ENCODE assay signal across 19 cellular contexts in genomic region chr12:24083787-24084186, GRCh38.
A peak's percentile ranks its signal among the peaks of the same experiment; 100 is the strongest.
DNase-seq lines count a peak whose midpoint lies in the region; TF ChIP-seq lines count a peak whose summit lies in the region.
"Had no signal": no experiment of that assay in that cellular context is flagged by ENCODE, and none has a peak within 500 bp of the region (broad histone marks: within the 10 kb centered on the region; RNA-seq: fewer than 3 reads in every experiment).

No MANE protein-coding gene starts in this region.

- DNase-seq in KBM-7 (peak; percentile 9), neural crest cell (ENCODE audit: low read depth, low spot score) (no peak), NCI-H2107 (lab: John Stamatoyannopoulos, UW) (no peak), smooth muscle cell (lab: John Stamatoyannopoulos, UW; ENCODE audit: unreplicated experiment) (no peak)
- no peak for DNase-seq in effector CD4-positive, alpha-beta T cell
- DNase-seq: CD4-positive, alpha-beta T cell; GOT3; HFFc6; MG63; NCI-H1092 treated with DMSO at 0.1 percent for 48 hours; NCI-H1436; NCI-H187 treated with DMSO at 0.1 percent for 48 hours; NCI-H2227 treated with DMSO at 0.1 percent for 48 hours; NCI-H526 treated with DMSO at 0.1 percent for 48 hours; SK-N-SH had no signal

- in situ Hi-C loops in KBM-7 (cut with MboI; ENCODE audit: low pct_unique_long_range_greater_than_20kb, low sequenced_read_pairs) = no loop called here

- H3K36me3 ChIP-seq in OCI-LY3 (replicated peaks; ENCODE audit: low read depth, low read length) (peaks cover 11% of the 10 kb centered on the region), smooth muscle cell (ENCODE audit: low read depth) (no peaks in the 10 kb centered on the region)
- H3K36me3 ChIP-seq: BLaER1, HAP-1, MG63 had no signal

- H3K27me3 ChIP-seq in OCI-LY3 (ENCODE audit: low read depth, low read length) (no peaks in the 10 kb centered on the region), smooth muscle cell (ENCODE audit: low read depth) (no peaks in the 10 kb centered on the region)
- H3K27me3 ChIP-seq: BLaER1, MG63 had no signal

- H3K9me3 ChIP-seq in OCI-LY3 (ENCODE audit: insufficient read depth, low read length) = no peaks in the 10 kb centered on the region
- no peaks in the 10 kb centered on the region for H3K9me3 ChIP-seq in smooth muscle cell (replicated peaks; ENCODE audit: low read depth)
- H3K9me3 ChIP-seq: BLaER1, HAP-1, MG63, SK-N-SH had no signal

- no peaks in the 10 kb centered on the region for H3K36me3 Mint-ChIP-seq in brain
- peaks cover 5% of the 10 kb centered on the region for H3K36me3 Mint-ChIP-seq in neural crest cell (ENCODE audit: low read depth)

- no peak overlapping the region for H2AFZ ChIP-seq in OCI-LY3 (ENCODE audit: low read depth, low read length)
- no peak overlapping the region for H2AFZ ChIP-seq in smooth muscle cell (ENCODE audit: low read depth)

- 21% methylated on average over 3 of the region's 3 CpGs for WGBS in smooth muscle cell (ENCODE audit: low lambda C conversion rate)

- H3K4me2 ChIP-seq in OCI-LY3 (ENCODE audit: low read length) (0 out of 2 replicates have a peak overlapping the region, but pooled peaks have one; percentile 7), smooth muscle cell (no peak overlapping the region)
- H3K4me2 ChIP-seq: BLaER1, SK-N-SH had no signal

- H3K79me2 ChIP-seq in OCI-LY3 (ENCODE audit: low read length) = peaks cover 12% of the 10 kb centered on the region
- no peaks in the 10 kb centered on the region for H3K79me2 ChIP-seq in smooth muscle cell (ENCODE audit: low read depth)

- H3K9ac ChIP-seq in OCI-LY3 (ENCODE audit: low read length) = no peak overlapping the region
- no peak overlapping the region for H3K9ac ChIP-seq in smooth muscle cell (ENCODE audit: low read depth)
- H3K9ac ChIP-seq: BLaER1, SK-N-SH had no signal

- H3F3A ChIP-seq in smooth muscle cell (ENCODE audit: low read depth) = no peaks in the 10 kb centered on the region

- H3K9me3 Mint-ChIP-seq in brain (no peaks in the 10 kb centered on the region), neural crest cell (no peaks in the 10 kb centered on the region)

- no peak overlapping the region for H3K4me3 ChIP-seq in OCI-LY3 (ENCODE audit: low read length)
- no peak overlapping the region for H3K4me3 ChIP-seq in smooth muscle cell
- H3K4me3 ChIP-seq: BLaER1, HAP-1, MG63 had no signal

- H3K27ac Mint-ChIP-seq in brain (peak overlapping the region in 4 of 5 experiments; percentile 1 to 91 (median 6)), neural crest cell (ENCODE audit: unreplicated experiment) (peak overlapping the region; percentile 37)
- H3K27ac Mint-ChIP-seq: CD4-positive, alpha-beta T cell; HFFc6 had no signal

- TF ChIP-seq CTCF in OCI-LY3 (IDR thresholded peaks at IDR 0.05; ENCODE audit: low read depth, low read length) = no peak
- no peak for TF ChIP-seq CTCF in brain (conservative IDR thresholded peaks at IDR 0.05)
- TF ChIP-seq CTCF in neural crest cell (conservative IDR thresholded peaks at IDR 0.05) = no peak
- no peak for TF ChIP-seq CTCF in smooth muscle cell (IDR thresholded peaks at IDR 0.05; ENCODE audit: borderline replicate concordance, insufficient read depth, poor library complexity, severe bottlenecking)

- peaks cover 54% of the 10 kb centered on the region for H3K4me1 Mint-ChIP-seq in brain
- peaks cover 75% of the 10 kb centered on the region for H3K4me1 Mint-ChIP-seq in neural crest cell

- H3K4me3 Mint-ChIP-seq in brain (peak overlapping the region in 1 of 5 experiments; percentile 0), neural crest cell (peak overlapping the region; percentile 1)
- H3K4me3 Mint-ChIP-seq: CD4-positive, alpha-beta T cell; HFFc6 had no signal

- H3K4me1 ChIP-seq in OCI-LY3 (ENCODE audit: low read length) (peaks cover 29% of the 10 kb centered on the region), smooth muscle cell (ENCODE audit: low read depth) (peaks cover 28% of the 10 kb centered on the region)
- H3K4me1 ChIP-seq: BLaER1 had no signal

- H4K20me1 ChIP-seq in OCI-LY3 (ENCODE audit: insufficient read depth, low read length) (peaks cover 51% of the 10 kb centered on the region), smooth muscle cell (ENCODE audit: low read depth) (no peaks in the 10 kb centered on the region)
- H4K20me1 ChIP-seq: BLaER1 had no signal

- H3K27me3 Mint-ChIP-seq in brain (no peaks in the 10 kb centered on the region), neural crest cell (ENCODE audit: low read depth) (no peaks in the 10 kb centered on the region)
- H3K27me3 Mint-ChIP-seq: CD4-positive, alpha-beta T cell had no signal

- H3K27ac ChIP-seq in OCI-LY3 (ENCODE audit: low read length) = no peak overlapping the region
- no peak overlapping the region for H3K27ac ChIP-seq in smooth muscle cell (ENCODE audit: low read depth)
- H3K27ac ChIP-seq: BLaER1 had no signal
